In the genomic region with DNA sequence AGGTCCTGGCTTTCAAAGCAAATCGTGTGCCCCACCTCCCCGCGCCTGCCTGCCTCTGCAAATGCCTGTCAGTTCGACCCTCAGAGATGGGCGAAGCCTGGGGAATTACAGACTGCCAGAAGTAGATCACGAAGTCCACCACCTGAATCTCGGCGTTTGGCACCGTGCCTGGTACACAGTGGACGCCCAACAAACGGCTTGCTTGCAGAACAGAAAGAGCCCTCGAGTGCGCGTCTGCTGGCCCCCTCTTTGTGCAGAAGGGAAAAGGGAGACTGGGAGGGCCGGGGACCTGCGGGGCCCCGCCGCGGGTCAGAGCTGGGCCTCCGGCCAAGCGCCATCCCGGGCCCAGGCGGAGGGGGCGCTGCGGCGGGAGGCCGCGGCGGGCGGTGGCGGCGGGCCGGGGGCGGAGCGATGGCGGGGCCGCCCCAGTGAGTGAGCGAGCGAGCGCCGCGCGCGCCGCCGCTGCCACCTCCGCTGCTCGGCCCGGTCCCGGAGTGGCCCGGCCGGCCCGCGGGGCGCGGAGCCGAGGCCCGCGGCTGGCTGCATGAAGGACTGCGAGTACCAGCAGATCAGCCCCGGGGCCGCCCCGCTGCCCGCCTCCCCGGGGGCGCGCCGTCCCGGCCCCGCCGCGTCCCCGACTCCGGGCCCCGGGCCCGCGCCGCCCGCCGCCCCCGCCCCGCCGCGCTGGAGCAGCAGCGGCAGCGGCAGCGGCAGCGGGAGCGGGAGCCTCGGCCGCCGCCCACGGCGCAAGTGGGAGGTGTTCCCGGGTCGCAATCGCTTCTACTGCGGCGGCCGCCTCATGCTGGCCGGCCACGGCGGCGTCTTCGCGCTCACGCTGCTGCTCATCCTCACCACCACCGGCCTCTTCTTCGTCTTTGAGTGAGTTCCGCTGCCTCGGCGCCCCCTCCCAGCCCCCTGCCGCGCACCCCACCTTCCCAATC, we compare ENCODE assay signal across 8 cellular contexts. TPM values are rescaled to one million over a fixed set of nuclear protein-coding genes. Genes with fewer than 3 reads are reported as not detected.
DNase-seq lines count a peak whose midpoint lies in the region; ATAC-seq, FAIRE-seq and TF ChIP-seq lines count a peak whose summit lies in the region.

A gene with protein sequence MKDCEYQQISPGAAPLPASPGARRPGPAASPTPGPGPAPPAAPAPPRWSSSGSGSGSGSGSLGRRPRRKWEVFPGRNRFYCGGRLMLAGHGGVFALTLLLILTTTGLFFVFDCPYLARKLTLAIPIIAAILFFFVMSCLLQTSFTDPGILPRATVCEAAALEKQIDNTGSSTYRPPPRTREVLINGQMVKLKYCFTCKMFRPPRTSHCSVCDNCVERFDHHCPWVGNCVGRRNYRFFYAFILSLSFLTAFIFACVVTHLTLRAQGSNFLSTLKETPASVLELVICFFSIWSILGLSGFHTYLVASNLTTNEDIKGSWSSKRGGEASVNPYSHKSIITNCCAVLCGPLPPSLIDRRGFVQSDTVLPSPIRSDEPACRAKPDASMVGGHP (plus strand): TSS at position 428 of the 941 bp plus-strand sequence. CDS start 117 bp downstream, at position 545.

- ATAC-seq in GM21381 (IDR thresholded peaks at IDR 0.05; ENCODE audit: unreplicated experiment) (peak; percentile 72), SK-N-SH treated with all-trans-retinoic acid at 6 μM for 48 hours (peak; percentile 81), Right ventricle myocardium superior (ENCODE audit: poor library complexity) (peak; percentile 87), pancreas (peak; percentile 91 to 96 (median 92)), upper lobe of left lung (ENCODE audit: low FRiP score in 2 of 2) (peak; percentile 83 to 95)

- H3K36me3 Mint-ChIP-seq in IgD-negative memory B cell = peaks cover 3% of the 10 kb centered on the region
- peaks cover 28% of the 10 kb centered on the region for H3K36me3 Mint-ChIP-seq in activated naive CD8-positive, alpha-beta T cell treated with anti-CD3 and anti-CD28 coated beads for 36 hours

- H3K9me3 ChIP-seq in pancreas (no peaks in the 10 kb centered on the region), upper lobe of left lung (no peaks in the 10 kb centered on the region)

- TF ChIP-seq CTCF in pancreas (IDR thresholded peaks at IDR 0.05) (peak in 3 of 4 donors; percentile 20 to 21 (median 20)), upper lobe of left lung (IDR thresholded peaks at IDR 0.05) (peak; percentile 79 to 92 (median 91))

- WGBS in pancreas, 2 donors = 0% methylated on average over 35 to 114 of the region's 114 CpGs
- 1% methylated on average over 23 to 28 of the region's 114 CpGs for WGBS in upper lobe of left lung, 2 donors

- no peak for TF ChIP-seq EP300 in upper lobe of left lung (IDR thresholded peaks at IDR 0.05)

- intact Hi-C loops in Right ventricle myocardium superior (cut with DNase I) = no loop called here
- intact Hi-C loops in pancreas (cut with DNase I) = no loop called here

- H3K9me3 Mint-ChIP-seq in IgD-negative memory B cell = no peaks in the 10 kb centered on the region
- no peaks in the 10 kb centered on the region for H3K9me3 Mint-ChIP-seq in activated naive CD8-positive, alpha-beta T cell treated with anti-CD3 and anti-CD28 coated beads for 36 hours

- TF ChIP-seq POLR2A in upper lobe of left lung (IDR thresholded peaks at IDR 0.05) = peak in 1 of 4 donors; percentile 33

- no peaks in the 10 kb centered on the region for H3K36me3 ChIP-seq in pancreas
- H3K36me3 ChIP-seq in upper lobe of left lung = peaks cover 0 to 5% (median 0%) of the 10 kb centered on the region in 4 donors

- no peaks in the 10 kb centered on the region for H3K27me3 Mint-ChIP-seq in IgD-negative memory B cell
- no peaks in the 10 kb centered on the region for H3K27me3 Mint-ChIP-seq in activated naive CD8-positive, alpha-beta T cell treated with anti-CD3 and anti-CD28 coated beads for 36 hours

- peaks cover 31 to 39% (median 34%) of the 10 kb centered on the region in 3 donors for H3K4me1 Mint-ChIP-seq in IgD-negative memory B cell
- H3K4me1 Mint-ChIP-seq in activated naive CD8-positive, alpha-beta T cell treated with anti-CD3 and anti-CD28 coated beads for 36 hours = peaks cover 54% of the 10 kb centered on the region

- H3K4me1 ChIP-seq in pancreas = peaks cover 0 to 12% (median 5%) of the 10 kb centered on the region in 3 donors
- H3K4me1 ChIP-seq in upper lobe of left lung = peaks cover 30 to 46% (median 40%) of the 10 kb centered on the region in 4 donors

- H3K27ac ChIP-seq in pancreas = peak within 1 kb of the TSS; percentile 42 to 78 (median 59)
- H3K27ac ChIP-seq in upper lobe of left lung = peak within 1 kb of the TSS; percentile 69 to 88 (median 82)

- no peaks in the 10 kb centered on the region for H3K27me3 ChIP-seq in pancreas
- H3K27me3 ChIP-seq in upper lobe of left lung = no peaks in the 10 kb centered on the region

- H3K4me3 Mint-ChIP-seq in IgD-negative memory B cell = peak within 1 kb of the TSS; percentile 88 to 95 (median 94)
- H3K4me3 Mint-ChIP-seq in activated naive CD8-positive, alpha-beta T cell treated with anti-CD3 and anti-CD28 coated beads for 36 hours = peak within 1 kb of the TSS; percentile 95

- no peak for FAIRE-seq in pancreas (lab: Jason Lieb, UNC)

- DNase-seq in DMS153 (lab: John Stamatoyannopoulos, UW) (peak; percentile 8), Right ventricle myocardium superior (peak; percentile 81), pancreas (peak; percentile 61 to 90 (median 79)), upper lobe of left lung (peak; percentile 74 to 96)
- peak; percentile 84 for DNase-seq in activated naive CD8-positive, alpha-beta T cell treated with anti-CD3 and anti-CD28 coated beads for 36 hours

- peak within 1 kb of the TSS; percentile 39 to 70 (median 58) for H3K4me3 ChIP-seq in pancreas
- H3K4me3 ChIP-seq in upper lobe of left lung = peak within 1 kb of the TSS; percentile 68 to 93 (median 90)

- H3K27ac Mint-ChIP-seq in IgD-negative memory B cell = peak within 1 kb of the TSS; percentile 85 to 95 (median 89)
- H3K27ac Mint-ChIP-seq in activated naive CD8-positive, alpha-beta T cell treated with anti-CD3 and anti-CD28 coated beads for 36 hours = peak within 1 kb of the TSS; percentile 91

TF ChIP-seq in SK-N-SH treated with all-trans-retinoic acid at 6 μM for 48 hours, 23 proteins besides CTCF, POLR2A, EP300 and RAD21:
- no peak for TF ChIP-seq ESRRG (CRISPR knock-in tag; IDR thresholded peaks at IDR 0.05)
- TF ChIP-seq, protein P1, sequence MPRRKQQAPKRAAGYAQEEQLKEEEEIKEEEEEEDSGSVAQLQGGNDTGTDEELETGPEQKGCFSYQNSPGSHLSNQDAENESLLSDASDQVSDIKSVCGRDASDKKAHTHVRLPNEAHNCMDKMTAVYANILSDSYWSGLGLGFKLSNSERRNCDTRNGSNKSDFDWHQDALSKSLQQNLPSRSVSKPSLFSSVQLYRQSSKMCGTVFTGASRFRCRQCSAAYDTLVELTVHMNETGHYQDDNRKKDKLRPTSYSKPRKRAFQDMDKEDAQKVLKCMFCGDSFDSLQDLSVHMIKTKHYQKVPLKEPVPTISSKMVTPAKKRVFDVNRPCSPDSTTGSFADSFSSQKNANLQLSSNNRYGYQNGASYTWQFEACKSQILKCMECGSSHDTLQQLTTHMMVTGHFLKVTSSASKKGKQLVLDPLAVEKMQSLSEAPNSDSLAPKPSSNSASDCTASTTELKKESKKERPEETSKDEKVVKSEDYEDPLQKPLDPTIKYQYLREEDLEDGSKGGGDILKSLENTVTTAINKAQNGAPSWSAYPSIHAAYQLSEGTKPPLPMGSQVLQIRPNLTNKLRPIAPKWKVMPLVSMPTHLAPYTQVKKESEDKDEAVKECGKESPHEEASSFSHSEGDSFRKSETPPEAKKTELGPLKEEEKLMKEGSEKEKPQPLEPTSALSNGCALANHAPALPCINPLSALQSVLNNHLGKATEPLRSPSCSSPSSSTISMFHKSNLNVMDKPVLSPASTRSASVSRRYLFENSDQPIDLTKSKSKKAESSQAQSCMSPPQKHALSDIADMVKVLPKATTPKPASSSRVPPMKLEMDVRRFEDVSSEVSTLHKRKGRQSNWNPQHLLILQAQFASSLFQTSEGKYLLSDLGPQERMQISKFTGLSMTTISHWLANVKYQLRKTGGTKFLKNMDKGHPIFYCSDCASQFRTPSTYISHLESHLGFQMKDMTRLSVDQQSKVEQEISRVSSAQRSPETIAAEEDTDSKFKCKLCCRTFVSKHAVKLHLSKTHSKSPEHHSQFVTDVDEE (CRISPR knock-in tag; IDR thresholded peaks at IDR 0.05) = no peak
- 0 out of 2 replicates have a peak, but pooled peaks have one; percentile 16 for TF ChIP-seq SNAI2 (CRISPR knock-in tag; IDR thresholded peaks at IDR 0.05)

RNA-seq across cellular contexts. Expression of the gene that starts here (rescaled TPM):
- polyA plus RNA-seq in IgD-negative memory B cell = 4.3 TPM
- 10 to 100 TPM; 48.5 to 48.8 TPM for total RNA-seq in activated naive CD8-positive, alpha-beta T cell treated with anti-CD3 and anti-CD28 coated beads for 36 hours
- total RNA-seq in Right ventricle myocardium superior = 14.4 TPM
- total RNA-seq in pancreas = 1 to 10 TPM; 3.4 to 9.9 (median 5.4) TPM
- 1 to 10 TPM; 6.4 to 8.6 TPM for polyA plus RNA-seq in pancreas
- total RNA-seq in upper lobe of left lung = 10 to 100 TPM; 18.9 to 35.9 (median 24.9) TPM

Comparison
In these comparisons a context has a peak if more than half of its experiments do, and no peak if none do; other contexts are left out.
1. Peak in every context shown above with its lines: DNase-seq, ATAC-seq, H3K4me3 ChIP-seq and H3K27ac ChIP-seq.
2. DNase-seq: peak in every context shown above with its lines; median percentile 85 in upper lobe of left lung; 84 in activated naive CD8-positive, alpha-beta T cell treated with anti-CD3 and anti-CD28 coated beads for 36 hours; 81 in Right ventricle myocardium superior; 79 in pancreas; 8 in DMS153.